ENCODE assay signal across 17 cellular contexts in the genomic region with DNA sequence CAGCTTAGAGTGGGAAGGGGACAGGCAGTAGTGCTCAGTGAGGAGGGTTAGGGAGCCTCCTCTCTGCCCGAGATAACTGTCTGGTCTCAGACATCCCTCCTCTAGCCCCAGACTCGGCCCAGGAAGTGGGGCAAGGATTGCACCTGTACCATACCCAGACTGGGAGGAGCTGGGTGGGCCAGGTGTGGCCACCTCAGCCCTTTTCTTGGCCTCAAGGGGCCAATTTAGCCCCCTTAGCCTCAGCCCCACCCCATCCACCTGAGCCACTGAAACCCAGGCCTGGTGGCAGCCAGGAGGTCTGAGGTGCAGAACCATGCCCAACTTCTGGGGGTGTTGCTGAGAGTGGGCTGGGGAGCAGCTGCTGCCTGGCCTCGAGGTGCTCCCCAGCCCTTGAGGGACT. TPM values are rescaled to one million over a fixed set of nuclear protein-coding genes. Genes with fewer than 3 reads are reported as not detected.
A peak's percentile ranks its signal among the peaks of the same experiment; 100 is the strongest.
DNase-seq lines count a peak whose midpoint lies in the region; ATAC-seq and TF ChIP-seq lines count a peak whose summit lies in the region.
"Had no signal": no experiment of that assay in that cellular context is flagged by ENCODE, and none has a peak within 500 bp of the region (broad histone marks: within the 10 kb centered on the region; RNA-seq: fewer than 3 reads in every experiment).

No MANE protein-coding gene starts in this region.

- H4K20me1 ChIP-seq in BLaER1 = peaks cover 73% of the 10 kb centered on the region

- WGBS in neuronal stem cell (ENCODE audit: extremely low coverage in 2 of 2, insufficient read length in 2 of 2, insufficient replicate concordance in 1 of 2), 2 donors = no CpG with 5 or more reads among the region's 3 CpGs

- no peak overlapping the region for H2BK120ac ChIP-seq in neuronal stem cell (ENCODE audit: low read depth, low read length)

- peaks cover 89% of the 10 kb centered on the region for H3K4me1 Mint-ChIP-seq in brain
- peaks cover 98% of the 10 kb centered on the region for H3K4me1 Mint-ChIP-seq in stimulated activated naive CD8-positive, alpha-beta T cell treated with anti-CD3 and anti-CD28 coated beads, Interleukin-15, amount 100 ng/mL, for 72 hours
- H3K4me1 Mint-ChIP-seq in naive thymus-derived CD4-positive, alpha-beta T cell = peaks cover 63 to 79% (median 77%) of the 10 kb centered on the region in 7 donors

- peak overlapping the region; percentile 99 for H3K4me2 ChIP-seq in BLaER1
- no peak overlapping the region for H3K4me2 ChIP-seq in neuronal stem cell (ENCODE audit: insufficient read depth, low read length, poor library complexity, severe bottlenecking)

- peaks cover 31% of the 10 kb centered on the region for H3K79me1 ChIP-seq in neuronal stem cell (ENCODE audit: low read depth, low read length)

- peak overlapping the region; percentile 46 for H3K23ac ChIP-seq in neuronal stem cell (ENCODE audit: low read depth, low read length, poor library complexity)

- no peaks in the 10 kb centered on the region for H3K27me3 Mint-ChIP-seq in brain
- no peaks in the 10 kb centered on the region for H3K27me3 Mint-ChIP-seq in stimulated activated naive CD8-positive, alpha-beta T cell treated with anti-CD3 and anti-CD28 coated beads, Interleukin-15, amount 100 ng/mL, for 72 hours
- H3K27me3 Mint-ChIP-seq in naive thymus-derived CD4-positive, alpha-beta T cell = no peaks in the 10 kb centered on the region

- TF ChIP-seq CTCF in HEK293 (tag by site-specific recombination; IDR thresholded peaks at IDR 0.05) = no peak
- TF ChIP-seq CTCF in brain (conservative IDR thresholded peaks at IDR 0.05) = no peak

- H3K9me3 Mint-ChIP-seq in brain = no peaks in the 10 kb centered on the region
- no peaks in the 10 kb centered on the region for H3K9me3 Mint-ChIP-seq in stimulated activated naive CD8-positive, alpha-beta T cell treated with anti-CD3 and anti-CD28 coated beads, Interleukin-15, amount 100 ng/mL, for 72 hours
- H3K9me3 Mint-ChIP-seq in naive thymus-derived CD4-positive, alpha-beta T cell = no peaks in the 10 kb centered on the region
- H3K9me3 Mint-ChIP-seq: T-helper 1 cell treated with Interleukin-12 subunit alpha and Interleukin-12 subunit beta and Interleukin-4 antibody, amounts not matched to agents 30 μg/mL and 1 μg/mL, for 36 hours had no signal

- no peak overlapping the region for H2BK15ac ChIP-seq in neuronal stem cell (ENCODE audit: low read length)

- H3K27me3 ChIP-seq in BLaER1 (no peaks in the 10 kb centered on the region), neuronal stem cell (ENCODE audit: control insufficient read depth in 3 of 3, insufficient read depth in 3 of 3, low read depth in 1 of 3, low read length in 3 of 3) (no peaks in the 10 kb centered on the region)
- H3K27me3 ChIP-seq in naive thymus-derived CD4-positive, alpha-beta T cell (ENCODE audit: control insufficient read depth in 2 of 2, insufficient read depth in 2 of 2, low read length in 2 of 2) = no peaks in the 10 kb centered on the region
- H3K27me3 ChIP-seq: adrenal gland, heart right ventricle, testis had no signal

- H3K27ac ChIP-seq in BLaER1 (peak overlapping the region; percentile 92), HEK293 (ENCODE audit: extremely low read depth, low read depth, low read length) (no peak overlapping the region), neuronal stem cell (replicated peaks; ENCODE audit: low read length) (no peak overlapping the region)
- H3K27ac ChIP-seq in naive thymus-derived CD4-positive, alpha-beta T cell (ENCODE audit: low read depth, low read length) = no peak overlapping the region
- H3K27ac ChIP-seq: testis had no signal

- H2AFZ ChIP-seq in neuronal stem cell (ENCODE audit: low read length) = no peak overlapping the region

- peak overlapping the region; percentile 45; the same call in 1 of the 2 replicates for H3K4me3 ChIP-seq in BLaER1
- H3K4me3 ChIP-seq in HEK293 (ENCODE audit: low read depth, low read length) = no peak overlapping the region
- no peak overlapping the region for H3K4me3 ChIP-seq in neuronal stem cell (ENCODE audit: low read length in 2 of 2)
- H3K4me3 ChIP-seq in naive thymus-derived CD4-positive, alpha-beta T cell (ENCODE audit: low read length) = no peak overlapping the region
- H3K4me3 ChIP-seq: adrenal gland, coronary artery, heart right ventricle, testis had no signal

- H3K36me3 ChIP-seq in BLaER1 (no peaks in the 10 kb centered on the region; the same call in 1 of the 2 replicates), HEK293 (ENCODE audit: control insufficient read depth in 2 of 2, insufficient read depth in 1 of 2, low read length in 2 of 2) (peaks cover 0 to 3% of the 10 kb centered on the region in 2 experiments; a peak in 1 of 3 replicates), neuronal stem cell (replicated peaks in 1 of 2; ENCODE audit: control insufficient read depth in 2 of 2, insufficient read depth in 2 of 2, low read length in 2 of 2) (peaks cover 0 to 1% of the 10 kb centered on the region in 2 donors)
- no peaks in the 10 kb centered on the region for H3K36me3 ChIP-seq in naive thymus-derived CD4-positive, alpha-beta T cell (ENCODE audit: control insufficient read depth in 2 of 3, insufficient read depth in 3 of 3, low read length in 3 of 3)
- H3K36me3 ChIP-seq: adrenal gland had no signal

- CTCF ChIA-PET in HEK293 (lab: Yijun Ruan, JAX) = interaction anchor here (0.6 to 8.4 kb wide), 6 partner anchors 11 to 323 kb away, joined by 3 to 61 read pairs (median 6); no protein-coding TSS in a partner anchor
- CTCF ChIA-PET in naive thymus-derived CD4-positive, alpha-beta T cell (lab: Charles Lee) = interaction anchor here (0.6 to 0.9 kb wide), 2 partner anchors 32 to 80 kb away, joined by 3 to 4 read pairs; no protein-coding TSS in a partner anchor

- no peak overlapping the region for H3K4ac ChIP-seq in neuronal stem cell (ENCODE audit: low read length)

- H4K91ac ChIP-seq in neuronal stem cell (ENCODE audit: low read depth, low read length, poor library complexity) = no peak overlapping the region

- POLR2A ChIA-PET in HEK293 (lab: Yijun Ruan, JAX) = no interaction called here
- POLR2A ChIA-PET in naive thymus-derived CD4-positive, alpha-beta T cell (lab: Charles Lee) = no interaction called here

- intact Hi-C loops in Right ventricle myocardium superior (cut with DNase I) = no loop called here
- intact Hi-C loops in naive thymus-derived CD4-positive, alpha-beta T cell (cut with micrococcal nuclease) = no loop called here

- H2AK5ac ChIP-seq in neuronal stem cell (ENCODE audit: low read depth, low read length) = no peak overlapping the region

- H2BK5ac ChIP-seq in neuronal stem cell (ENCODE audit: low read length) = no peak overlapping the region

- H3K4me1 ChIP-seq in BLaER1 = peaks cover 100% of the 10 kb centered on the region
- peaks cover 11% of the 10 kb centered on the region; the same call in 1 of the 2 replicates for H3K4me1 ChIP-seq in HEK293 (ENCODE audit: control insufficient read depth, insufficient read depth, low read length)
- peaks cover 27 to 33% of the 10 kb centered on the region in 2 donors for H3K4me1 ChIP-seq in neuronal stem cell (ENCODE audit: control insufficient read depth in 2 of 2, insufficient read depth in 1 of 2, low read depth in 1 of 2, low read length in 2 of 2)
- peaks cover under 1 to 42% of the 10 kb centered on the region in 2 donors for H3K4me1 ChIP-seq in naive thymus-derived CD4-positive, alpha-beta T cell (ENCODE audit: control insufficient read depth in 2 of 2, insufficient read depth in 2 of 2, low read length in 2 of 2)

- H4K8ac ChIP-seq in neuronal stem cell (ENCODE audit: low read depth, low read length) = no peak overlapping the region

- H3K27ac Mint-ChIP-seq in brain = peak overlapping the region in 3 of 5 experiments; percentile 81 to 92 (median 87)
- no peak overlapping the region for H3K27ac Mint-ChIP-seq in stimulated activated naive CD8-positive, alpha-beta T cell treated with anti-CD3 and anti-CD28 coated beads, Interleukin-15, amount 100 ng/mL, for 72 hours
- H3K27ac Mint-ChIP-seq in naive thymus-derived CD4-positive, alpha-beta T cell = peak overlapping the region in 2 of 9 donors; percentile 23 to 42
- H3K27ac Mint-ChIP-seq: progenitor cell of endocrine pancreas had no signal

- no peak overlapping the region for H3K14ac ChIP-seq in neuronal stem cell (ENCODE audit: low read length)

- ATAC-seq in stimulated activated naive CD8-positive, alpha-beta T cell treated with anti-CD3 and anti-CD28 coated beads, Interleukin-15, amount 100 ng/mL, for 72 hours = no peak
- ATAC-seq in Right ventricle myocardium superior (ENCODE audit: poor library complexity) = no peak
- ATAC-seq in naive thymus-derived CD4-positive, alpha-beta T cell = no peak
- ATAC-seq: heart right ventricle had no signal

- no peak overlapping the region for H2BK12ac ChIP-seq in neuronal stem cell (ENCODE audit: low read length)

- H3K4me3 Mint-ChIP-seq in brain = no peak overlapping the region
- no peak overlapping the region for H3K4me3 Mint-ChIP-seq in stimulated activated naive CD8-positive, alpha-beta T cell treated with anti-CD3 and anti-CD28 coated beads, Interleukin-15, amount 100 ng/mL, for 72 hours
- H3K4me3 Mint-ChIP-seq in naive thymus-derived CD4-positive, alpha-beta T cell = no peak overlapping the region
- H3K4me3 Mint-ChIP-seq: T-helper 1 cell treated with Interleukin-12 subunit alpha and Interleukin-12 subunit beta and Interleukin-4 antibody, amounts not matched to agents 30 μg/mL and 1 μg/mL, for 36 hours had no signal

- H3K9ac ChIP-seq in BLaER1 (peak overlapping the region; percentile 89), neuronal stem cell (ENCODE audit: low read depth, low read length, poor library complexity) (no peak overlapping the region)

- H3K9me3 ChIP-seq in BLaER1 = no peaks in the 10 kb centered on the region
- H3K9me3 ChIP-seq in HEK293 (ENCODE audit: control insufficient read depth, insufficient read depth, low read depth, low read length) = no peaks in the 10 kb centered on the region
- H3K9me3 ChIP-seq in neuronal stem cell (replicated peaks in 1 of 2; ENCODE audit: control insufficient read depth in 2 of 2, insufficient read depth in 1 of 2, low read depth in 1 of 2, low read length in 2 of 2) = no peaks in the 10 kb centered on the region
- H3K9me3 ChIP-seq in naive thymus-derived CD4-positive, alpha-beta T cell (ENCODE audit: control insufficient read depth in 2 of 3, low read length in 3 of 3) = no peaks in the 10 kb centered on the region
- H3K9me3 ChIP-seq: adrenal gland, heart right ventricle, testis had no signal

- no peak for DNase-seq in neuronal stem cell (ENCODE audit: low spot score)
- no peak for DNase-seq in stimulated activated naive CD8-positive, alpha-beta T cell treated with anti-CD3 and anti-CD28 coated beads, Interleukin-15, amount 100 ng/mL, for 72 hours
- no peak for DNase-seq in Right ventricle myocardium superior
- no peak for DNase-seq in naive thymus-derived CD4-positive, alpha-beta T cell
- DNase-seq in hippocampal formation (lab: John Stamatoyannopoulos, UW) = no peak
- DNase-seq: activated CD4-positive, CD25-positive, alpha-beta regulatory T cell treated with anti-CD3 and anti-CD28 coated beads, Interleukin-2, amount 50 U/mL, for 72 hours; adrenal gland; heart right ventricle; kidney glomerular epithelial cell; NCI-H2081 treated with DMSO at 0.1 percent for 48 hours; testis had no signal

- peak overlapping the region; percentile 36 for H3K18ac ChIP-seq in neuronal stem cell (ENCODE audit: low read length)

- H3K36me3 Mint-ChIP-seq in brain = no peaks in the 10 kb centered on the region
- peaks cover 0 to 6% (median 0%) of the 10 kb centered on the region in 5 donors for H3K36me3 Mint-ChIP-seq in naive thymus-derived CD4-positive, alpha-beta T cell

RNA-seq across cellular contexts. Expression of a gene that starts 6.5 kb away (rescaled TPM):
- polyA plus RNA-seq in brain (ENCODE audit: insufficient read depth, low read depth, low replicate concordance) = 8.3 TPM
- 6.6 TPM for polyA plus RNA-seq in neuronal stem cell (2013, experiment 1 of 2)
- polyA plus RNA-seq in neuronal stem cell (2013, experiment 2 of 2) = 6.9 TPM
- 1.3 TPM for total RNA-seq in Right ventricle myocardium superior
- total RNA-seq in naive thymus-derived CD4-positive, alpha-beta T cell = 100 to 1,000 TPM in 2 of 5 experiments, 10 to 100 TPM in 3; 11.9 to 275 (median 28.4) TPM
- 1 to 10 TPM; 2.0 to 6.4 TPM for polyA plus RNA-seq in naive thymus-derived CD4-positive, alpha-beta T cell

Comparison
In these comparisons a context has a peak if more than half of its experiments do, and no peak if none do; other contexts are left out.
1. H3K27ac Mint-ChIP-seq: peak in brain (3 of 5); none in stimulated activated naive CD8-positive, alpha-beta T cell treated with anti-CD3 and anti-CD28 coated beads, Interleukin-15, amount 100 ng/mL, for 72 hours (0 of 2).